In genomic region chr4:55545681-55546632, GRCh38 we compare ENCODE assay signal across 8 cellular contexts. TPM values are rescaled to one million over a fixed set of nuclear protein-coding genes. Genes with fewer than 3 reads are reported as not detected.
A peak's percentile ranks its signal among the peaks of the same experiment; 100 is the strongest.
DNase-seq lines count a peak whose midpoint lies in the region; FAIRE-seq and TF ChIP-seq lines count a peak whose summit lies in the region.

No MANE protein-coding gene starts in this region.

- peak; percentile 86 for DNase-seq in COLO668 (lab: John Stamatoyannopoulos, UW; ENCODE audit: unreplicated experiment)
- peak; percentile 84 for DNase-seq in GM20000 (ENCODE audit: low spot score)
- DNase-seq in HTR-8/SVneo (ENCODE audit: insufficient read length, low spot score), result peak; percentile 21
- peak; percentile 15 for DNase-seq in NT2/D1 (ENCODE audit: low read depth, low spot score)
- peak; percentile 45 for DNase-seq in activated T-cell treated with anti-CD3 and anti-CD28 coated beads for 1 hour (ENCODE audit: low read depth)
- DNase-seq in epidermal melanocyte (ENCODE audit: insufficient read length, low spot score), result peak; percentile 25
- DNase-seq in stimulated activated CD8-positive, alpha-beta memory T cell treated with anti-CD3 and anti-CD28 coated beads, Interleukin-4, amount 100 ng/mL, for 1 hour (ENCODE audit: low read depth in 2 of 2, low spot score in 1 of 2), result peak; percentile 28 to 36

- peak overlapping the region; percentile 61 for H3K4me3 ChIP-seq in NT2/D1 (ENCODE audit: insufficient read length, low read depth)
- peak overlapping the region; percentile 69 for H3K4me3 ChIP-seq in mononuclear cell (ENCODE audit: low read length)

- H3K36me3 ChIP-seq in NT2/D1 (ENCODE audit: insufficient read depth, insufficient read length, low read length), result no peaks in the 10 kb centered on the region

- H3K9me3 ChIP-seq in NT2/D1 (ENCODE audit: insufficient read depth, low read length) (no peaks in the 10 kb centered on the region), mononuclear cell (ENCODE audit: low read depth, low read length) (no peaks in the 10 kb centered on the region)

- H3K27me3 ChIP-seq in NT2/D1 (ENCODE audit: insufficient read depth, insufficient read length) (no peaks in the 10 kb centered on the region), mononuclear cell (ENCODE audit: insufficient read depth, low read length) (peaks cover 4% of the 10 kb centered on the region)

- no peak for FAIRE-seq in HTR-8/SVneo (lab: Jason Lieb, UNC)

- H3K9ac ChIP-seq in NT2/D1 (ENCODE audit: insufficient read length, low read depth), result peak overlapping the region; percentile 85

- H3K4me1 ChIP-seq in NT2/D1 (ENCODE audit: insufficient read depth, insufficient read length) (no peaks in the 10 kb centered on the region), mononuclear cell (ENCODE audit: insufficient read depth, low read length) (peaks cover 16% of the 10 kb centered on the region)

- no peak for TF ChIP-seq CTCF in GM20000 (IDR thresholded peaks at IDR 0.05; ENCODE audit: extremely low read depth, missing control alignments)

RNA-seq across cellular contexts. Expression of gene CLOCK, which starts 0.8 kb away (rescaled TPM):
- total RNA-seq in mononuclear cell, result 8.2 TPM

RNA-seq across cellular contexts. Expression of gene PDCL2, which starts 46.1 kb away (rescaled TPM):
- total RNA-seq in mononuclear cell, result not detected

Comparison
In these comparisons a context has a peak if more than half of its experiments do, and no peak if none do; other contexts are left out.
1. Peak in every context shown above with its lines: DNase-seq and H3K4me3 ChIP-seq.
2. DNase-seq: peak in every context shown above with its lines; median percentile 86 in COLO668; 84 in GM20000; 45 in activated T-cell treated with anti-CD3 and anti-CD28 coated beads for 1 hour; 32 in stimulated activated CD8-positive, alpha-beta memory T cell treated with anti-CD3 and anti-CD28 coated beads, Interleukin-4, amount 100 ng/mL, for 1 hour; 25 in epidermal melanocyte; 21 in HTR-8/SVneo; 15 in NT2/D1.